Comparison of ENCODE assay signal across 14 cellular contexts in genomic region chr9:95573463-95573862, GRCh38. TPM values are rescaled to one million over a fixed set of nuclear protein-coding genes. Genes with fewer than 3 reads are reported as not detected.
A peak's percentile ranks its signal among the peaks of the same experiment; 100 is the strongest.
DNase-seq lines count a peak whose midpoint lies in the region; ATAC-seq and TF ChIP-seq lines count a peak whose summit lies in the region.
"Had no signal": no experiment of that assay in that cellular context is flagged by ENCODE, and none has a peak within 500 bp of the region (broad histone marks: within the 10 kb centered on the region; RNA-seq: fewer than 3 reads in every experiment).

No MANE protein-coding gene starts in this region.

- POLR2A ChIA-PET in activated CD4-positive, alpha-beta T cell treated with anti-CD3 and anti-CD28 coated beads for 36 hours (lab: Charles Lee) = no interaction called here

- TF ChIP-seq CTCF in KMS-11 (conservative IDR thresholded peaks at IDR 0.05; ENCODE audit: low read depth, low read length) = no peak
- TF ChIP-seq CTCF in colonic mucosa (IDR thresholded peaks at IDR 0.05) = no peak
- no peak for TF ChIP-seq CTCF in osteoblast (IDR thresholded peaks at IDR 0.05; ENCODE audit: extremely low read depth, low read depth, low read length)

- intact Hi-C loops in colonic mucosa (cut with DNase I) = no loop called here
- intact Hi-C loops in activated CD4-positive, alpha-beta T cell treated with anti-CD3 and anti-CD28 coated beads for 36 hours (cut with DNase I, micrococcal nuclease) = no loop called here

- H3K27ac ChIP-seq in KMS-11 (no peak overlapping the region), colonic mucosa (peak overlapping the region; percentile 6), osteoblast (ENCODE audit: low read depth, low read length) (no peak overlapping the region)
- H3K27ac ChIP-seq: GM23248 had no signal

- H2AFZ ChIP-seq in KMS-11 (ENCODE audit: low read depth) = peak overlapping the region; percentile 58; the same call in 1 of the 2 replicates
- H2AFZ ChIP-seq in osteoblast (ENCODE audit: low read length) = no peak overlapping the region

- peaks cover 12% of the 10 kb centered on the region for H3K4me1 Mint-ChIP-seq in activated CD4-positive, alpha-beta T cell treated with anti-CD3 and anti-CD28 coated beads for 36 hours

- CTCF ChIA-PET in activated CD4-positive, alpha-beta T cell treated with anti-CD3 and anti-CD28 coated beads for 36 hours (lab: Charles Lee) = interaction anchor here (0.6 to 1.0 kb wide), 3 partner anchors 15 to 511 kb away, joined by 3 to 4 read pairs (median 4); no protein-coding TSS in a partner anchor

- no peaks in the 10 kb centered on the region for H3K36me3 Mint-ChIP-seq in activated CD4-positive, alpha-beta T cell treated with anti-CD3 and anti-CD28 coated beads for 36 hours (ENCODE audit: low read depth)
- H3K36me3 Mint-ChIP-seq: CD4-positive, alpha-beta memory T cell had no signal

- DNase-seq in colonic mucosa = no peak
- peak; percentile 66 for DNase-seq in osteoblast (ENCODE audit: insufficient read length, low spot score, missing footprints)
- DNase-seq in activated CD4-positive, alpha-beta T cell treated with anti-CD3 and anti-CD28 coated beads for 36 hours = no peak
- DNase-seq in UCSD-AML1 (lab: John Stamatoyannopoulos, UW; ENCODE audit: unreplicated experiment) = no peak
- DNase-seq in stimulated activated CD4-positive, alpha-beta T cell treated with anti-CD3 and anti-CD28 coated beads, Interleukin-12 subunit alpha, Interleukin-12 subunit beta, amount 100 ng/mL, for 4 hours = no peak
- DNase-seq: Calu3, DMS79 treated with DMSO at 0.1 percent for 48 hours, GDM1, H7, HCEC 1CT had no signal

- H3K27ac Mint-ChIP-seq in activated CD4-positive, alpha-beta T cell treated with anti-CD3 and anti-CD28 coated beads for 36 hours = no peak overlapping the region
- H3K27ac Mint-ChIP-seq: CD4-positive, alpha-beta memory T cell had no signal

- H3K4me3 ChIP-seq in KMS-11 (IDR thresholded peaks at IDR 0.05; ENCODE audit: insufficient read depth, low read depth, low read length) = no peak overlapping the region
- H3K4me3 ChIP-seq in colonic mucosa = no peak overlapping the region
- no peak overlapping the region for H3K4me3 ChIP-seq in osteoblast (ENCODE audit: insufficient read depth, low read length)
- H3K4me3 ChIP-seq: GM12878 had no signal

- H3K79me2 ChIP-seq in KMS-11 (ENCODE audit: insufficient read depth, low read depth) = no peaks in the 10 kb centered on the region
- H3K79me2 ChIP-seq in osteoblast (ENCODE audit: insufficient read depth, low read length) = no peaks in the 10 kb centered on the region

- peak overlapping the region; percentile 48; the same call in 1 of the 2 replicates for H3K4me2 ChIP-seq in KMS-11
- H3K4me2 ChIP-seq in osteoblast (ENCODE audit: insufficient read depth, low read length) = no peak overlapping the region

- H3K4me1 ChIP-seq in KMS-11 (ENCODE audit: low read depth, poor library complexity, severe bottlenecking) = peaks cover 3% of the 10 kb centered on the region
- H3K4me1 ChIP-seq in colonic mucosa = no peaks in the 10 kb centered on the region
- H3K4me1 ChIP-seq in osteoblast (ENCODE audit: insufficient read depth, low read length) = peaks cover 6% of the 10 kb centered on the region

- no peaks in the 10 kb centered on the region for H3K9me3 Mint-ChIP-seq in activated CD4-positive, alpha-beta T cell treated with anti-CD3 and anti-CD28 coated beads for 36 hours (ENCODE audit: low read depth)
- H3K9me3 Mint-ChIP-seq: CD4-positive, alpha-beta memory T cell had no signal

- no peak overlapping the region for H3K9ac ChIP-seq in KMS-11
- H3K9ac ChIP-seq in colonic mucosa (ENCODE audit: low read depth in 2 of 2, low read length in 2 of 2) = no peak overlapping the region
- H3K9ac ChIP-seq: GM23248 had no signal

- H3K9me3 ChIP-seq in colonic mucosa = no peaks in the 10 kb centered on the region
- H3K9me3 ChIP-seq in osteoblast (ENCODE audit: low read depth, low read length) = no peaks in the 10 kb centered on the region

- peaks cover 27% of the 10 kb centered on the region for H3K27me3 Mint-ChIP-seq in activated CD4-positive, alpha-beta T cell treated with anti-CD3 and anti-CD28 coated beads for 36 hours

- no peaks in the 10 kb centered on the region for H4K20me1 ChIP-seq in KMS-11 (ENCODE audit: insufficient read depth)
- H4K20me1 ChIP-seq in osteoblast (ENCODE audit: insufficient read depth, low read length) = no peaks in the 10 kb centered on the region

- no peaks in the 10 kb centered on the region for H3K27me3 ChIP-seq in KMS-11 (ENCODE audit: insufficient read depth, low read depth)
- H3K27me3 ChIP-seq in colonic mucosa = no peaks in the 10 kb centered on the region
- peaks cover 10% of the 10 kb centered on the region for H3K27me3 ChIP-seq in osteoblast (ENCODE audit: insufficient read depth, low read length)

- no peak for ATAC-seq in activated CD4-positive, alpha-beta T cell treated with anti-CD3 and anti-CD28 coated beads for 36 hours

- no peak overlapping the region for H3K4me3 Mint-ChIP-seq in activated CD4-positive, alpha-beta T cell treated with anti-CD3 and anti-CD28 coated beads for 36 hours
- H3K4me3 Mint-ChIP-seq: CD4-positive, alpha-beta memory T cell had no signal

- H3K36me3 ChIP-seq in KMS-11 (ENCODE audit: insufficient read depth) (no peaks in the 10 kb centered on the region), colonic mucosa (no peaks in the 10 kb centered on the region), osteoblast (ENCODE audit: insufficient read depth, low read length) (no peaks in the 10 kb centered on the region)

RNA-seq across cellular contexts. Expression of gene PTCH1, which starts 56.7 kb away (rescaled TPM):
- 10 to 100 TPM; 18.7 to 24.6 TPM for total RNA-seq in colonic mucosa
- 3.3 and 7.7 TPM in 2 replicates for total RNA-seq in osteoblast
- 1 to 10 TPM; 4.4 to 5.6 TPM for total RNA-seq in activated CD4-positive, alpha-beta T cell treated with anti-CD3 and anti-CD28 coated beads for 36 hours
